In the genomic region with DNA sequence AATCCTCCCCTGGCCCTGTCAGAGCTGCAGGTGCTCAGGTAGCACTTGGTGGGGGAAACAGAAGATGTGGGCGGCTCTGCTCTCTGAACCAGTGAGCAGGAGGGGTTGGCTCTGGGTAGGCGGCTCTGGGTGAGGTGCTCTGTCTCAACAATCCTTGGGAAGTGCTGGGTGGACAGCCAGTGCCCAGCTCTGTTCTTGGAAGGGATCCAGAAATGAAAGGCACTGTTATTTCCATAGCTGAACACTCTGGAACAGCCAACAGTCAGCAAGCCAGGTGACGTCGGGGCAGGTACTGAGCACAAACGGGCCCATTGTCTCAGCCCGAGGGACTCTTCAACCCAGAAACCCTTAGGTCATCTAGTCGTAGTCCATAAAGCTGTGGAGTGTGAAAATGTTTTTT, we compare ENCODE assay signal across 18 cellular contexts. TPM values are rescaled to one million over a fixed set of nuclear protein-coding genes. Genes with fewer than 3 reads are reported as not detected.
DNase-seq lines count a peak whose midpoint lies in the region; ATAC-seq and TF ChIP-seq lines count a peak whose summit lies in the region.
"Had no signal": no experiment of that assay in that cellular context is flagged by ENCODE, and none has a peak within 500 bp of the region (broad histone marks: within the 10 kb centered on the region; RNA-seq: fewer than 3 reads in every experiment).

No MANE protein-coding gene starts in this region.

- no peak overlapping the region for H3K27ac Mint-ChIP-seq in T-helper 17 cell
- H3K27ac Mint-ChIP-seq: CD4-positive, alpha-beta memory T cell; GM23338 had no signal

- no peak overlapping the region for H3K4me3 ChIP-seq in lower lobe of right lung
- no peak overlapping the region for H3K4me3 ChIP-seq in thyroid gland (replicated peaks in 1 of 3)
- H3K4me3 ChIP-seq in ascending aorta: no peak overlapping the region
- H3K4me3 ChIP-seq: GM23338 had no signal

- H3K27ac ChIP-seq in lower lobe of right lung (no peak overlapping the region), thyroid gland (peak overlapping the region in 1 of 3 donors; percentile 61), ascending aorta (no peak overlapping the region)

- intact Hi-C loops in Right ventricle myocardium inferior (cut with DNase I): no loop called here
- intact Hi-C loops in cardiac septum (cut with DNase I): no loop called here
- intact Hi-C loops in lower lobe of right lung (cut with DNase I): no loop called here
- intact Hi-C loops in thyroid gland (cut with DNase I): no loop called here
- intact Hi-C loops in ascending aorta (cut with DNase I): no loop called here

- TF ChIP-seq CTCF in lower lobe of right lung (IDR thresholded peaks at IDR 0.05) (no peak), thyroid gland (IDR thresholded peaks at IDR 0.05) (no peak), ascending aorta (IDR thresholded peaks at IDR 0.05) (no peak)

- DNase-seq in Right ventricle myocardium inferior (ENCODE audit: missing footprints) (peak; percentile 17), cardiac septum (ENCODE audit: low spot score) (no peak), cerebellum (ENCODE audit: low spot score) (peak; percentile 73), lower lobe of right lung (peak; percentile 24), thyroid gland (peak; percentile 80 to 89), T-helper 17 cell (no peak), retina (no peak), ascending aorta (ENCODE audit: low spot score in 2 of 2) (no peak)
- DNase-seq: ACHN; BE2C; CD4-positive, alpha-beta memory T cell; DND-41; GF-D8; MV-4-11; NCI-H1436 treated with DMSO at 0.1 percent for 48 hours; NCI-H2081; NCI-H226 had no signal

- no peaks in the 10 kb centered on the region for H3K4me1 Mint-ChIP-seq in T-helper 17 cell
- H3K4me1 Mint-ChIP-seq: GM23338 had no signal

- H3K36me3 Mint-ChIP-seq in T-helper 17 cell (ENCODE audit: low read depth): no peaks in the 10 kb centered on the region
- H3K36me3 Mint-ChIP-seq: CD4-positive, alpha-beta memory T cell had no signal

- H3K27me3 Mint-ChIP-seq in T-helper 17 cell: peaks cover 13% of the 10 kb centered on the region

- WGBS in thyroid gland, 2 donors: 12 to 27% methylated on average over 7 of the region's 7 CpGs

- no peaks in the 10 kb centered on the region for H3K36me3 ChIP-seq in lower lobe of right lung
- no peaks in the 10 kb centered on the region for H3K36me3 ChIP-seq in thyroid gland
- H3K36me3 ChIP-seq in ascending aorta: no peaks in the 10 kb centered on the region

- H3K4me3 Mint-ChIP-seq in T-helper 17 cell: no peak overlapping the region
- H3K4me3 Mint-ChIP-seq: CD4-positive, alpha-beta memory T cell; GM23338 had no signal

- H3K4me1 ChIP-seq in lower lobe of right lung (no peaks in the 10 kb centered on the region), thyroid gland (peaks cover 4 to 7% of the 10 kb centered on the region in 2 donors), ascending aorta (no peaks in the 10 kb centered on the region)

- ATAC-seq in Right ventricle myocardium inferior (peak; percentile 69), lower lobe of right lung (no peak), T-helper 17 cell (no peak)
- ATAC-seq: GM23338 had no signal

- no peaks in the 10 kb centered on the region for H3K9me3 ChIP-seq in lower lobe of right lung
- no peaks in the 10 kb centered on the region for H3K9me3 ChIP-seq in thyroid gland
- H3K9me3 ChIP-seq in T-helper 17 cell (ENCODE audit: control insufficient read depth, low read length, poor library complexity, severe bottlenecking): no peaks in the 10 kb centered on the region
- no peaks in the 10 kb centered on the region for H3K9me3 ChIP-seq in ascending aorta
- H3K9me3 ChIP-seq: BE2C had no signal

- peaks cover 4% of the 10 kb centered on the region for H3K27me3 ChIP-seq in lower lobe of right lung (ENCODE audit: low read depth)
- H3K27me3 ChIP-seq in thyroid gland: no peaks in the 10 kb centered on the region
- no peaks in the 10 kb centered on the region for H3K27me3 ChIP-seq in ascending aorta
- H3K27me3 ChIP-seq: BE2C had no signal

- no peak for TF ChIP-seq POLR2A in thyroid gland (IDR thresholded peaks at IDR 0.05)

RNA-seq across cellular contexts. Expression of gene OLFM1, which starts 36.3 kb away (rescaled TPM):
- 17.9 TPM for total RNA-seq in Right ventricle myocardium inferior
- 8.6 TPM for total RNA-seq in cardiac septum
- 68.8 TPM for total RNA-seq in cerebellum
- 24.1 TPM for total RNA-seq in lower lobe of right lung
- 10 to 100 TPM in 3 of 4 donors, 1 to 10 TPM in 1; 7.2 to 25.8 (median 17.4) TPM for total RNA-seq in thyroid gland
- total RNA-seq in T-helper 17 cell: not detected
- total RNA-seq in ascending aorta: 102 TPM
- total RNA-seq: CD4-positive, alpha-beta memory T cell had no signal

Comparison
In these comparisons a context has a peak if more than half of its experiments do, and no peak if none do; other contexts are left out.
1. DNase-seq: peak in Right ventricle myocardium inferior (single experiment), cerebellum (single experiment), lower lobe of right lung (single experiment) and thyroid gland (2 of 2); none in cardiac septum (single experiment), T-helper 17 cell (0 of 3), retina (single experiment) and ascending aorta (0 of 2).